ENCODE assay signal across 8 cellular contexts in the genomic region with DNA sequence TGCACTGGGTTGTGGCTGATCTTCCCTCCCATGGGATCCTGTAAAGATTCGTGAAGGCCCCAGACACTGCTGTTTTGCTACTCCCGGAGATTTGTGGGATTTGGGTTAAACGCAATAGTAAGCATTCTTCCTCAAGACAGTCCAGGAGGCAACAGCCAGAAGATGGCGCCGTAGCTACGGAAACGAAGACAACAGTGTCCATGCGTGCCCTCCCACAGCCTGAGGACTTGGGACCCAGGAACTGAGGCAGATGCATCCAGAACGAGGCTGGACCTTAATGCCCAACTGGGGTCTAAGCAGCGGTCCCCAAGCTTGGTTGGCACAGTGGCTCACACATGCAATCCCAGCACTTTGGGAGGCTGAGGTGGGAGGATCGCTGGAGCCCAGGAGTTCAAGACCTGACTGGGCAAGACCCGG. TPM values are rescaled to one million over a fixed set of nuclear protein-coding genes. Genes with fewer than 3 reads are reported as not detected.
DNase-seq lines count a peak whose midpoint lies in the region; ATAC-seq and TF ChIP-seq lines count a peak whose summit lies in the region.

No MANE protein-coding gene starts in this region.

- H3K36me3 Mint-ChIP-seq in type B pancreatic cell, result no peaks in the 10 kb centered on the region

- peaks cover 20% of the 10 kb centered on the region for H3K27me3 Mint-ChIP-seq in type B pancreatic cell

- peak overlapping the region; percentile 20 for H3K4me3 ChIP-seq in choroid plexus epithelial cell (ENCODE audit: low read depth, low read length)

- peak; percentile 1 to 15 (median 8) for DNase-seq in stimulated activated CD4-positive, alpha-beta T cell treated with anti-CD3 and anti-CD28 coated beads, Interleukin-12 subunit alpha, Interleukin-12 subunit beta, amount 100 ng/mL, for 48 hours (ENCODE audit: low read depth in 2 of 3, low spot score in 1 of 3)
- no peak for DNase-seq in stimulated activated CD4-positive, alpha-beta T cell treated with anti-CD3 and anti-CD28 coated beads, Interleukin-4, amount 100 ng/mL, for 4 hours
- peak; percentile 63 for DNase-seq in NCI-H69 (lab: John Stamatoyannopoulos, UW)
- peak; percentile 85 for DNase-seq in choroid plexus epithelial cell (ENCODE audit: low read depth)
- no peak for DNase-seq in left lobe of liver (ENCODE audit: low spot score)
- DNase-seq in type B pancreatic cell (ENCODE audit: extremely low spot score, unreplicated experiment), result no peak

- TF ChIP-seq CTCF in choroid plexus epithelial cell (conservative IDR thresholded peaks at IDR 0.05; ENCODE audit: low read depth, low read length) (peak; percentile 78), type B pancreatic cell (conservative IDR thresholded peaks at IDR 0.05) (peak; percentile 63)

- no peak overlapping the region for H3K4me3 Mint-ChIP-seq in type B pancreatic cell

- ATAC-seq in left lobe of liver (peak; percentile 64), HG03159 (IDR thresholded peaks at IDR 0.05; ENCODE audit: unreplicated experiment) (no peak), GM18907 (IDR thresholded peaks at IDR 0.05; ENCODE audit: unreplicated experiment) (no peak)

- H3K27ac Mint-ChIP-seq in type B pancreatic cell, result no peak overlapping the region

- H3K9me3 Mint-ChIP-seq in type B pancreatic cell, result no peaks in the 10 kb centered on the region

- peaks cover 4% of the 10 kb centered on the region for H3K4me1 Mint-ChIP-seq in type B pancreatic cell (ENCODE audit: unreplicated experiment)

RNA-seq across cellular contexts. Expression of gene ZNF507, which starts 57.6 kb away (rescaled TPM):
- total RNA-seq in left lobe of liver (7.6 TPM), type B pancreatic cell (ENCODE audit: low replicate concordance) (22.4 and 32.5 TPM in 2 replicates)

Comparison
In these comparisons a context has a peak if more than half of its experiments do, and no peak if none do; other contexts are left out.
1. DNase-seq: peak in stimulated activated CD4-positive, alpha-beta T cell treated with anti-CD3 and anti-CD28 coated beads, Interleukin-12 subunit alpha, Interleukin-12 subunit beta, amount 100 ng/mL, for 48 hours (3 of 3), NCI-H69 (single experiment) and choroid plexus epithelial cell (single experiment); none in stimulated activated CD4-positive, alpha-beta T cell treated with anti-CD3 and anti-CD28 coated beads, Interleukin-4, amount 100 ng/mL, for 4 hours (0 of 2), left lobe of liver (single experiment) and type B pancreatic cell (single experiment).